In genomic region chr10:130017010-130017630, GRCh38 we compare ENCODE assay signal across 24 cellular contexts. TPM values are rescaled to one million over a fixed set of nuclear protein-coding genes. Genes with fewer than 3 reads are reported as not detected.
A peak's percentile ranks its signal among the peaks of the same experiment; 100 is the strongest.
DNase-seq lines count a peak whose midpoint lies in the region; ATAC-seq, FAIRE-seq and TF ChIP-seq lines count a peak whose summit lies in the region.
"Had no signal": no experiment of that assay in that cellular context is flagged by ENCODE, and none has a peak within 500 bp of the region (broad histone marks: within the 10 kb centered on the region; RNA-seq: fewer than 3 reads in every experiment).

No MANE protein-coding gene starts in this region.

- H3K4me3 ChIP-seq in K562 = no peak overlapping the region
- no peak overlapping the region for H3K4me3 ChIP-seq in esophagus muscularis mucosa
- no peak overlapping the region for H3K4me3 ChIP-seq in H7 (ENCODE audit: insufficient read depth, low read depth, low read length)
- H3K4me3 ChIP-seq: GM23248 had no signal

- H3K27ac Mint-ChIP-seq in activated CD8-positive, alpha-beta memory T cell treated with anti-CD3 and anti-CD28 coated beads, Interleukin-2, amount 10 ng/mL, durations not matched to agents 7 days and 5 days = no peak overlapping the region
- no peak overlapping the region for H3K27ac Mint-ChIP-seq in osteocyte (ENCODE audit: unreplicated experiment)
- H3K27ac Mint-ChIP-seq: CD4-positive, CD25-positive, alpha-beta regulatory T cell; HFFc6 had no signal

- H3K27me3 ChIP-seq in K562 (ENCODE audit: control insufficient read depth in 2 of 2, insufficient read depth in 2 of 2, low read length in 2 of 2) (peaks cover 10 to 50% of the 10 kb centered on the region in 2 experiments; a peak in 4 of 5 replicates), esophagus muscularis mucosa (peaks cover 0 to 45% (median 0%) of the 10 kb centered on the region in 4 donors), H7 (ENCODE audit: control insufficient read depth, insufficient read depth, low read length) (no peaks in the 10 kb centered on the region)
- H3K27me3 ChIP-seq: BE2C had no signal

- TF ChIP-seq POLR2A in K562 (conservative IDR thresholded peaks at IDR 0.05) (no peak), esophagus muscularis mucosa (IDR thresholded peaks at IDR 0.05; ENCODE audit: low read depth) (no peak)

- peaks cover 14% of the 10 kb centered on the region for H3K4me1 Mint-ChIP-seq in activated CD8-positive, alpha-beta memory T cell treated with anti-CD3 and anti-CD28 coated beads, Interleukin-2, amount 10 ng/mL, durations not matched to agents 7 days and 5 days
- H3K4me1 Mint-ChIP-seq in osteocyte (ENCODE audit: unreplicated experiment) = no peaks in the 10 kb centered on the region

- no peak overlapping the region for H3K9ac ChIP-seq in K562 (ENCODE audit: insufficient read depth in 1 of 2, low read depth in 2 of 2, low read length in 2 of 2)
- H3K9ac ChIP-seq: GM23248 had no signal

- peak; percentile 26 for DNase-seq in activated CD8-positive, alpha-beta memory T cell treated with anti-CD3 and anti-CD28 coated beads, Interleukin-2, amount 10 ng/mL, durations not matched to agents 7 days and 5 days
- no peak for DNase-seq in activated CD8-positive, alpha-beta memory T cell treated with anti-CD3 and anti-CD28 coated beads, Interleukin-2, amount 50 U/mL, for 4 hours
- no peak for DNase-seq in K562 (ENCODE audit: extremely low read depth in 1 of 4, low spot score in 3 of 4)
- DNase-seq in esophagus muscularis mucosa (ENCODE audit: extremely low spot score) = peak; percentile 70
- DNase-seq in osteocyte (ENCODE audit: extremely low spot score, unreplicated experiment) = peak; percentile 80
- DNase-seq in effector CD4-positive, alpha-beta T cell = no peak
- DNase-seq in H7 = no peak
- no peak for DNase-seq in RCC 7860 (ENCODE audit: low spot score)
- DNase-seq: ACHN; BE2C; C1 segment of cervical spinal cord; CD4-positive, CD25-positive, alpha-beta regulatory T cell; CD8-positive, alpha-beta memory T cell; COR-L47; DMS 273 treated with DMSO at 0.1 percent for 48 hours; DMS53; GM23248; HFFc6 had no signal

- H3K36me3 ChIP-seq in K562 (ENCODE audit: control insufficient read depth, insufficient read depth, low read length) (no peaks in the 10 kb centered on the region), esophagus muscularis mucosa (no peaks in the 10 kb centered on the region), H7 (replicated peaks; ENCODE audit: control insufficient read depth, insufficient read depth, low read length) (no peaks in the 10 kb centered on the region)
- H3K36me3 ChIP-seq: BE2C had no signal

- no peaks in the 10 kb centered on the region for H3K9me3 Mint-ChIP-seq in activated CD8-positive, alpha-beta memory T cell treated with anti-CD3 and anti-CD28 coated beads, Interleukin-2, amount 10 ng/mL, durations not matched to agents 7 days and 5 days (ENCODE audit: low read depth)
- H3K9me3 Mint-ChIP-seq in osteocyte (ENCODE audit: unreplicated experiment) = no peaks in the 10 kb centered on the region
- H3K9me3 Mint-ChIP-seq: CD8-positive, alpha-beta memory T cell; HFFc6 had no signal

- no peaks in the 10 kb centered on the region for H3K9me3 ChIP-seq in K562 (replicated peaks; ENCODE audit: control insufficient read depth, insufficient read depth, low read depth, low read length)
- no peaks in the 10 kb centered on the region for H3K9me3 ChIP-seq in esophagus muscularis mucosa
- H3K9me3 ChIP-seq: BE2C had no signal

- POLR2A ChIA-PET in K562 (lab: Yijun Ruan, JAX) = no interaction called here

- TF ChIP-seq CTCF in K562 (IDR thresholded peaks at IDR 0.05 in 2 of 3, conservative IDR thresholded peaks at IDR 0.05 in 1 of 3; ENCODE audit: insufficient read depth in 2 of 3, low read depth in 1 of 3, low read length in 3 of 3) (no peak), esophagus muscularis mucosa (IDR thresholded peaks at IDR 0.05) (no peak), osteocyte (IDR thresholded peaks at IDR 0.05) (no peak)

- FAIRE-seq in K562 (lab: Jason Lieb, UNC) = no peak
- FAIRE-seq in RCC 7860 (lab: Jason Lieb, UNC) = no peak
- FAIRE-seq: A204.1, G401.6, GM12891 had no signal

- H4K20me1 ChIP-seq in K562 (replicated peaks; ENCODE audit: control insufficient read depth, insufficient read depth, low read length) = no peaks in the 10 kb centered on the region

- in situ Hi-C loops in K562 (cut with MboI) = no loop called here

- H3K36me3 Mint-ChIP-seq in activated CD8-positive, alpha-beta memory T cell treated with anti-CD3 and anti-CD28 coated beads, Interleukin-2, amount 10 ng/mL, durations not matched to agents 7 days and 5 days = no peaks in the 10 kb centered on the region
- H3K36me3 Mint-ChIP-seq in osteocyte (ENCODE audit: unreplicated experiment) = no peaks in the 10 kb centered on the region
- H3K36me3 Mint-ChIP-seq: CD4-positive, CD25-positive, alpha-beta regulatory T cell; CD8-positive, alpha-beta memory T cell had no signal

- no peaks in the 10 kb centered on the region for H3K79me2 ChIP-seq in K562 (ENCODE audit: control insufficient read depth, insufficient read depth, low read length)

- BruUV-seq in K562 (replicated peaks; lab: Mats Ljungman, UMichigan) = no TSS peak

- TF ChIP-seq EP300 in K562 (IDR thresholded peaks at IDR 0.05; ENCODE audit: low read length) (no peak), esophagus muscularis mucosa (IDR thresholded peaks at IDR 0.05) (no peak)

- H3K4me1 ChIP-seq in K562 (replicated peaks in 1 of 2; ENCODE audit: control insufficient read depth in 2 of 2, insufficient read depth in 2 of 2, low read length in 2 of 2) = no peaks in the 10 kb centered on the region
- H3K4me1 ChIP-seq in esophagus muscularis mucosa = no peaks in the 10 kb centered on the region
- H3K4me1 ChIP-seq: BE2C had no signal

- CTCF ChIA-PET in activated CD8-positive, alpha-beta memory T cell treated with anti-CD3 and anti-CD28 coated beads, Interleukin-2, amount 10 ng/mL, durations not matched to agents 7 days and 5 days (lab: Charles Lee) = no interaction called here
- CTCF ChIA-PET in K562 (lab: Yijun Ruan, JAX; ENCODE audit: low intra/inter-chr PET ratio) = no interaction called here

- intact Hi-C loops in K562 (cut with micrococcal nuclease) (no loop called here), esophagus muscularis mucosa (cut with DNase I) (no loop called here)

- no peaks in the 10 kb centered on the region for H3K27me3 Mint-ChIP-seq in activated CD8-positive, alpha-beta memory T cell treated with anti-CD3 and anti-CD28 coated beads, Interleukin-2, amount 10 ng/mL, durations not matched to agents 7 days and 5 days
- H3K27me3 Mint-ChIP-seq in osteocyte (ENCODE audit: unreplicated experiment) = no peaks in the 10 kb centered on the region

- no peaks in the 10 kb centered on the region for H3K9me1 ChIP-seq in K562 (ENCODE audit: control insufficient read depth, insufficient read depth, low read length)

- no peak for TF ChIP-seq RAD21 in K562 (CRISPR knock-in tag; conservative IDR thresholded peaks at IDR 0.05 in 1 of 2, IDR thresholded peaks at IDR 0.05 in 1 of 2)

- H3K4me2 ChIP-seq in K562 (ENCODE audit: insufficient read depth, low read length) = no peak overlapping the region

- H3K27ac ChIP-seq in K562 (ENCODE audit: extremely low read depth, low read depth, low read length) = no peak overlapping the region
- H3K27ac ChIP-seq in esophagus muscularis mucosa (replicated peaks in 1 of 4) = no peak overlapping the region
- H3K27ac ChIP-seq: GM23248, HL-60 had no signal

- no peak overlapping the region for H2AFZ ChIP-seq in K562 (ENCODE audit: low read depth, low read length)
- H2AFZ ChIP-seq: GM23248 had no signal

- 3% methylated on average over 18 of the region's 19 CpGs for WGBS in K562 (ENCODE audit: insufficient coverage, low coverage, missing lambda C conversion rate)
- 81% methylated on average over 19 of the region's 19 CpGs for WGBS in esophagus muscularis mucosa

- no peak overlapping the region for H3K4me3 Mint-ChIP-seq in activated CD8-positive, alpha-beta memory T cell treated with anti-CD3 and anti-CD28 coated beads, Interleukin-2, amount 10 ng/mL, durations not matched to agents 7 days and 5 days
- H3K4me3 Mint-ChIP-seq in osteocyte (ENCODE audit: unreplicated experiment) = no peak overlapping the region
- H3K4me3 Mint-ChIP-seq: CD4-positive, CD25-positive, alpha-beta regulatory T cell; CD8-positive, alpha-beta memory T cell; HFFc6 had no signal

- ATAC-seq in activated CD8-positive, alpha-beta memory T cell treated with anti-CD3 and anti-CD28 coated beads, Interleukin-2, amount 10 ng/mL, durations not matched to agents 7 days and 5 days = no peak
- ATAC-seq in K562 = no peak
- ATAC-seq: HCT116 had no signal

RNA-seq across cellular contexts. Expression of gene EBF3, which starts 53.0 kb away (rescaled TPM):
- total RNA-seq in activated CD8-positive, alpha-beta memory T cell treated with anti-CD3 and anti-CD28 coated beads, Interleukin-2, amount 10 ng/mL, durations not matched to agents 7 days and 5 days = not detected
- total RNA-seq in K562 (2011; cell fraction: chromatin; rRNA removed; ENCODE audit: low replicate concordance) = not detected in 2 replicates
- total RNA-seq in K562 (2011; cell fraction: nucleolus; rRNA removed) = not detected in 2 replicates
- not detected in 2 replicates for total RNA-seq in K562 (2011; cell fraction: nucleoplasm; rRNA removed)
- total RNA-seq in K562 (2014; rRNA removed) (not detected in 2 replicates), K562 (2014; rRNA removed; fragmentation: Illumina TruSeq; extraction: Trizol) (not detected in 2 replicates), K562 (2015; rRNA removed; fragmentation: Illumina TruSeq; extraction: Trizol) (not detected in 2 replicates), K562 (2021) (not detected in 2 replicates), esophagus muscularis mucosa (1 to 10 TPM; 2.9 to 7.3 (median 5.2) TPM), osteocyte (0.59 and 0.63 TPM in 2 replicates)
- polyA plus RNA-seq in K562 (2011; rRNA removed) (not detected in 2 replicates), K562 (2014; fragmentation: Illumina TruSeq; extraction: Trizol) (not detected in 2 replicates), K562 (2014; fragmentation: Nextera tagmentation; extraction: Ambion mirVana) (not detected), K562 (2014; rRNA removed) (0.04 TPM in 1 of 2 replicates, not detected in the other)
- polyA plus RNA-seq in K562 (2011; cell fraction: cytosol; rRNA removed) = not detected in 2 replicates
- polyA plus RNA-seq in K562 (2011; cell fraction: nucleus; rRNA removed) = not detected in 2 replicates
- not detected in 2 replicates for polyA plus RNA-seq in K562 (2012)
- not detected in 2 replicates for polyA minus RNA-seq in K562 (2011; rRNA and poly(A)+ RNA removed)
- polyA minus RNA-seq in K562 (2011; cell fraction: cytosol; rRNA and poly(A)+ RNA removed) = not detected in 2 replicates
- not detected in 2 replicates for polyA minus RNA-seq in K562 (2011; cell fraction: nucleus; rRNA and poly(A)+ RNA removed)
- total RNA-seq in H7 (2014; rRNA removed; shearing (Covaris generic)) = 0.76 and 1.4 TPM in 2 replicates
- total RNA-seq: CD4-positive, CD25-positive, alpha-beta regulatory T cell; CD8-positive, alpha-beta memory T cell; HT1080 had no signal
- polyA plus RNA-seq: CD4-positive, CD25-positive, alpha-beta regulatory T cell; CD8-positive, alpha-beta memory T cell had no signal

Comparison
In these comparisons a context has a peak if more than half of its experiments do, and no peak if none do; other contexts are left out.
1. DNase-seq: peak in activated CD8-positive, alpha-beta memory T cell treated with anti-CD3 and anti-CD28 coated beads, Interleukin-2, amount 10 ng/mL, durations not matched to agents 7 days and 5 days (single experiment), esophagus muscularis mucosa (single experiment) and osteocyte (single experiment); none in activated CD8-positive, alpha-beta memory T cell treated with anti-CD3 and anti-CD28 coated beads, Interleukin-2, amount 50 U/mL, for 4 hours (single experiment), K562 (0 of 4), effector CD4-positive, alpha-beta T cell (single experiment), H7 (single experiment) and RCC 7860 (single experiment).